In the genomic region with DNA sequence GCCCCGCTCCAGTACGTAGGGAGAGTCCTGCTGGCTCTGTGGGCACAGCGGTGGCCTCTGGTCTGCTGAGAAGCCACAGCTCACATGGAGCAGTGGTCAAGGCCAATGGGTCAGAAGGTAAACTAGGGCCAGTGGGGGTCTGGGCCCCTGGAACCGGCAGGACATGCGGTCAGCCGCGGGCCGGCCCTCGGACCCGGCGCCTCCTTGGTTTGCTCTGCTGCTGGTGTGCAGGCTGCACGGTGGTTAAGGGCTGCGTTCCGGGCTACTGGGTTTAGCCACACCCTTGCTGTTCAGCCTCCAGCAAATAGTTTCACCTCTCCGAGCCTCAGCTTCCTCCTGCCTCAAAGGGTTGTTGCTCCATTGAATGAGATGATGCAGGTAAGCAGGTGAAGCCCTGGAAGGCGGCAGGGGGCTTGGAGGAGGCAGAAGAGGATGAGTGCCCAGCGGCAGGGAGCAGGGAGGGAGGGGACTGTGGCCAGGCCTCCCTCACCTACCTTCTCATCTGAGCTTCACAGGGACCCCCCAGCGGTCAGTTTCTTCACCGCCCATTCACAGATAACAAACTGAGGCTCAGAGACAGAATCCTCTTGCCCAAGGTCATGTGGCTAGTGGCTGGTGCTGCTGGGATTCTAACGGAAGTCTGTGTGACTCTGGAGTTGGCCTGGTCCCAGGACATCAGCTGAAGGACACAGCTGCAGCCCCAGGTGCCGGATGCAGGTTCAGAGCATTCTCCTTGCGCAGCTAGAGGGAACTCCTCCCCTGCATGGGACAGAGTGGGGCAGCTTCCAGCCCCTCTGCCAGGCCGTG, we compare ENCODE assay signal across 23 cellular contexts. TPM values are rescaled to one million over a fixed set of nuclear protein-coding genes. Genes with fewer than 3 reads are reported as not detected.
DNase-seq lines count a peak whose midpoint lies in the region; ATAC-seq and TF ChIP-seq lines count a peak whose summit lies in the region.
"Had no signal": no experiment of that assay in that cellular context is flagged by ENCODE, and none has a peak within 500 bp of the region (broad histone marks: within the 10 kb centered on the region; RNA-seq: fewer than 3 reads in every experiment).

No MANE protein-coding gene starts in this region.

- no peak for TF ChIP-seq CTCF in right atrium auricular region (IDR thresholded peaks at IDR 0.05)
- no peak for TF ChIP-seq CTCF in chondrocyte (IDR thresholded peaks at IDR 0.05)
- no peak for TF ChIP-seq CTCF in thyroid gland (IDR thresholded peaks at IDR 0.05)
- no peak for TF ChIP-seq CTCF in CD14-positive monocyte (IDR thresholded peaks at IDR 0.05)

- H3K27me3 ChIP-seq in right cardiac atrium (ENCODE audit: control insufficient read depth, insufficient read depth): no peaks in the 10 kb centered on the region
- H3K27me3 ChIP-seq in right atrium auricular region: peaks cover 0 to 3% of the 10 kb centered on the region in 2 donors
- no peaks in the 10 kb centered on the region for H3K27me3 ChIP-seq in thyroid gland
- H3K27me3 ChIP-seq: SJSA1, tibial nerve had no signal

- H3K4me1 ChIP-seq in right cardiac atrium (ENCODE audit: control insufficient read depth, insufficient read depth, low read length) (no peaks in the 10 kb centered on the region), right atrium auricular region (peaks cover 0 to 18% of the 10 kb centered on the region in 2 donors), thyroid gland (peaks cover 4 to 6% of the 10 kb centered on the region in 2 donors)
- H3K4me1 ChIP-seq: colonic mucosa had no signal

- H3K27ac ChIP-seq in right cardiac atrium (ENCODE audit: low read length) (no peak overlapping the region), right atrium auricular region (no peak overlapping the region), thyroid gland (no peak overlapping the region)
- H3K27ac ChIP-seq: colonic mucosa, SJSA1 had no signal

- H3K36me3 Mint-ChIP-seq in chondrocyte (ENCODE audit: low read depth): peaks cover 4% of the 10 kb centered on the region
- H3K36me3 Mint-ChIP-seq in CD14-positive monocyte: no peaks in the 10 kb centered on the region
- H3K36me3 Mint-ChIP-seq: activated naive CD4-positive, alpha-beta T cell treated with anti-CD3 and anti-CD28 coated beads, Interleukin-2, amount 50 U/mL, for 24 hours; naive B cell had no signal

- H3K9me3 ChIP-seq in right cardiac atrium (ENCODE audit: control insufficient read depth, low read length) (no peaks in the 10 kb centered on the region), right atrium auricular region (no peaks in the 10 kb centered on the region), thyroid gland (no peaks in the 10 kb centered on the region)
- H3K9me3 ChIP-seq: colonic mucosa, SJSA1, spleen, tibial nerve had no signal

- no peak overlapping the region for H3K4me3 Mint-ChIP-seq in chondrocyte (ENCODE audit: unreplicated experiment)
- no peak overlapping the region for H3K4me3 Mint-ChIP-seq in CD14-positive monocyte
- H3K4me3 Mint-ChIP-seq: activated naive CD4-positive, alpha-beta T cell treated with anti-CD3 and anti-CD28 coated beads, Interleukin-2, amount 50 U/mL, for 24 hours; activated T-helper 17 cell treated with anti-CD3 and anti-CD28 coated beads, Interleukin-2, amount 50 U/mL, for 72 hours; naive B cell had no signal

- 77% methylated on average over 23 of the region's 23 CpGs for WGBS in right cardiac atrium
- 44 to 59% methylated on average over 10 to 17 of the region's 23 CpGs for WGBS in thyroid gland, 2 donors

- H3K9me3 Mint-ChIP-seq in chondrocyte (ENCODE audit: low read depth): no peaks in the 10 kb centered on the region
- H3K9me3 Mint-ChIP-seq in CD14-positive monocyte: no peaks in the 10 kb centered on the region
- H3K9me3 Mint-ChIP-seq: activated naive CD4-positive, alpha-beta T cell treated with anti-CD3 and anti-CD28 coated beads, Interleukin-2, amount 50 U/mL, for 24 hours; activated T-helper 17 cell treated with anti-CD3 and anti-CD28 coated beads, Interleukin-2, amount 50 U/mL, for 72 hours; naive B cell had no signal

- ATAC-seq in right cardiac atrium (no peak), GM18873 (IDR thresholded peaks at IDR 0.05; ENCODE audit: low FRiP score, unreplicated experiment) (no peak), GM18502 (IDR thresholded peaks at IDR 0.05; ENCODE audit: poor library complexity, unreplicated experiment) (no peak)
- ATAC-seq: activated CD4-positive, CD25-positive, alpha-beta regulatory T cell treated with anti-CD3 and anti-CD28 coated beads, Interleukin-2, amount 50 U/mL, for 24 hours; activated T-helper 17 cell treated with anti-CD3 and anti-CD28 coated beads, Interleukin-2, amount 50 U/mL, for 72 hours had no signal

- DNase-seq in right cardiac atrium (peak; percentile 13 to 35 (median 32)), right atrium auricular region (ENCODE audit: low spot score) (no peak), chondrocyte (ENCODE audit: low spot score) (peak; percentile 82), lung microvascular endothelial cell (ENCODE audit: low read depth in 2 of 2) (peak; percentile 48 to 73), thyroid gland (peak; percentile 14 to 23), CD14-positive monocyte (ENCODE audit: low spot score) (no peak)
- DNase-seq: activated CD4-positive, alpha-beta T cell treated with anti-CD3 and anti-CD28 coated beads, Interleukin-2, amount 50 U/mL, for 48 hours; AML-193; colonic mucosa; DMS153; effector memory CD4-positive, alpha-beta T cell; Karpas-422; naive B cell; NCI-H1436 treated with DMSO at 0.1 percent for 48 hours; T-helper 1 cell had no signal

- no peak overlapping the region for H3K27ac Mint-ChIP-seq in chondrocyte (ENCODE audit: unreplicated experiment)
- H3K27ac Mint-ChIP-seq in CD14-positive monocyte: no peak overlapping the region
- H3K27ac Mint-ChIP-seq: activated naive CD4-positive, alpha-beta T cell treated with anti-CD3 and anti-CD28 coated beads, Interleukin-2, amount 50 U/mL, for 24 hours; activated T-helper 17 cell treated with anti-CD3 and anti-CD28 coated beads, Interleukin-2, amount 50 U/mL, for 72 hours; naive B cell had no signal

- H3K4me3 ChIP-seq in right cardiac atrium (ENCODE audit: low read length): no peak overlapping the region
- H3K4me3 ChIP-seq in right atrium auricular region: no peak overlapping the region
- H3K4me3 ChIP-seq in thyroid gland (replicated peaks in 1 of 3): no peak overlapping the region
- H3K4me3 ChIP-seq: colonic mucosa, SJSA1, spleen, tibial nerve had no signal

- no peaks in the 10 kb centered on the region for H3K36me3 ChIP-seq in right atrium auricular region
- no peaks in the 10 kb centered on the region for H3K36me3 ChIP-seq in thyroid gland
- H3K36me3 ChIP-seq: colonic mucosa, spleen, tibial nerve had no signal

- H3K27me3 Mint-ChIP-seq in chondrocyte (ENCODE audit: low read depth) (no peaks in the 10 kb centered on the region), CD14-positive monocyte (ENCODE audit: low read depth in 3 of 3) (peaks cover 19 to 35% (median 23%) of the 10 kb centered on the region in 3 donors)

- peaks cover 38% of the 10 kb centered on the region for H3K4me1 Mint-ChIP-seq in chondrocyte (ENCODE audit: low read depth)
- H3K4me1 Mint-ChIP-seq in CD14-positive monocyte: peaks cover 2% of the 10 kb centered on the region
- H3K4me1 Mint-ChIP-seq: activated naive CD4-positive, alpha-beta T cell treated with anti-CD3 and anti-CD28 coated beads, Interleukin-2, amount 50 U/mL, for 24 hours; activated T-helper 17 cell treated with anti-CD3 and anti-CD28 coated beads, Interleukin-2, amount 50 U/mL, for 72 hours had no signal

- intact Hi-C loops in right cardiac atrium (cut with DNase I): no loop called here
- intact Hi-C loops in thyroid gland (cut with DNase I): loop anchor here (10.0 kb wide), 1 partner anchor 183 kb away; no protein-coding TSS in a partner anchor
- intact Hi-C loops in CD14-positive monocyte (cut with micrococcal nuclease): no loop called here

- TF ChIP-seq POLR2A in thyroid gland (IDR thresholded peaks at IDR 0.05): no peak

RNA-seq across cellular contexts. Expression of a gene that starts 3.7 kb away (rescaled TPM):
- 10 to 100 TPM; 16.0 to 35.8 (median 26.1) TPM for total RNA-seq in right cardiac atrium
- polyA plus RNA-seq in right cardiac atrium: 15.4 TPM
- 10 to 100 TPM; 10.9 to 22.0 TPM for total RNA-seq in right atrium auricular region
- 2,235 to 2,410 TPM (median 2,315 TPM) in 3 replicates for total RNA-seq in chondrocyte
- total RNA-seq in lung microvascular endothelial cell: 2.8 and 8.3 TPM in 2 replicates
- 10 to 100 TPM in 2 of 4 donors, 1 to 10 TPM in 2; 4.8 to 16.5 (median 9.4) TPM for total RNA-seq in thyroid gland
- not detected for polyA plus RNA-seq in CD14-positive monocyte

Comparison
In these comparisons a context has a peak if more than half of its experiments do, and no peak if none do; other contexts are left out.
1. DNase-seq: peak in right cardiac atrium (3 of 3), chondrocyte (single experiment), lung microvascular endothelial cell (2 of 2) and thyroid gland (2 of 2); none in right atrium auricular region (single experiment) and CD14-positive monocyte (single experiment).
2. RNA of a gene that starts 3.7 kb away (total RNA-seq): 2,235 to 2,410 TPM in chondrocyte; 16.0 to 35.8 TPM in right cardiac atrium, 10.9 to 22.0 TPM in right atrium auricular region, 4.8 to 16.5 TPM in thyroid gland and 2.8 to 8.3 TPM in lung microvascular endothelial cell; every median in the first group is over 10 times any median in the second.